15 cellular contexts compared by ENCODE assay signal in genomic region chr7:90250601-90251303, GRCh38. TPM values are rescaled to one million over a fixed set of nuclear protein-coding genes. Genes with fewer than 3 reads are reported as not detected.
DNase-seq lines count a peak whose midpoint lies in the region; ATAC-seq and TF ChIP-seq lines count a peak whose summit lies in the region.
"Had no signal": no experiment of that assay in that cellular context is flagged by ENCODE, and none has a peak within 500 bp of the region (broad histone marks: within the 10 kb centered on the region; RNA-seq: fewer than 3 reads in every experiment).

No MANE protein-coding gene starts in this region.

- no peak for TF ChIP-seq POLR2A in sigmoid colon (IDR thresholded peaks at IDR 0.05)

- H3K4me1 ChIP-seq in GM23248 (ENCODE audit: insufficient read depth) (peaks cover 34% of the 10 kb centered on the region), sigmoid colon (peaks cover 0 to 15% (median 8%) of the 10 kb centered on the region in 4 donors)

- no peak for ATAC-seq in HG02588 (IDR thresholded peaks at IDR 0.05; ENCODE audit: unreplicated experiment)
- ATAC-seq: activated CD4-positive, CD25-positive, alpha-beta regulatory T cell treated with anti-CD3 and anti-CD28 coated beads, Interleukin-2, amount 50 U/mL, for 24 hours had no signal

- no peaks in the 10 kb centered on the region for H4K20me1 ChIP-seq in GM23248 (ENCODE audit: insufficient read depth)

- peak overlapping the region; percentile 72 for H2AFZ ChIP-seq in GM23248

- H3K4me3 ChIP-seq in GM23248 (peak overlapping the region; percentile 54), fibroblast of pulmonary artery (replicated peaks; ENCODE audit: low read depth, low read length) (no peak overlapping the region), sigmoid colon (no peak overlapping the region)

- TF ChIP-seq EP300 in sigmoid colon (IDR thresholded peaks at IDR 0.05) = no peak

- H3K27ac ChIP-seq in GM23248 = peak overlapping the region; percentile 100
- H3K27ac ChIP-seq in VCaP = peak overlapping the region; percentile 35; the same call in 1 of the 2 replicates
- H3K27ac ChIP-seq in sigmoid colon = peak overlapping the region in 3 of 4 donors; percentile 44 to 51 (median 50)

- in situ Hi-C loops in GM23248 (cut with MboI) = no loop called here

- 2% methylated on average over 3 of the region's 3 CpGs for WGBS in GM23248 (ENCODE audit: low coverage in 1 of 2, low lambda C conversion rate in 2 of 2, missing lambda C conversion rate in 2 of 2), 2 experiments
- 43 to 64% methylated on average over 3 of the region's 3 CpGs for WGBS in sigmoid colon, 2 donors

- H3K79me2 ChIP-seq in GM23248 (ENCODE audit: insufficient read depth) = peaks cover 23% of the 10 kb centered on the region

- TF ChIP-seq CTCF in VCaP (conservative IDR thresholded peaks at IDR 0.05) = no peak
- TF ChIP-seq CTCF in fibroblast of pulmonary artery (IDR thresholded peaks at IDR 0.05; ENCODE audit: low read length, missing control alignments) = no peak
- no peak for TF ChIP-seq CTCF in sigmoid colon (IDR thresholded peaks at IDR 0.05)

- H3K36me3 ChIP-seq in GM23248 (ENCODE audit: low read depth) = no peaks in the 10 kb centered on the region
- H3K36me3 ChIP-seq in sigmoid colon = no peaks in the 10 kb centered on the region

- peak overlapping the region; percentile 85 for H3K4me2 ChIP-seq in GM23248 (ENCODE audit: unreplicated experiment)

- H3K27me3 ChIP-seq in GM23248 (replicated peaks; ENCODE audit: insufficient read depth) (no peaks in the 10 kb centered on the region), sigmoid colon (no peaks in the 10 kb centered on the region)

- H3K9me2 ChIP-seq in GM23248 (ENCODE audit: insufficient read depth) = no peaks in the 10 kb centered on the region

- H3K9me3 ChIP-seq in GM23248 (ENCODE audit: low read depth) = no peaks in the 10 kb centered on the region
- no peaks in the 10 kb centered on the region for H3K9me3 ChIP-seq in sigmoid colon

- intact Hi-C loops in sigmoid colon (cut with DNase I) = no loop called here

- H3K9ac ChIP-seq in GM23248 = peak overlapping the region; percentile 89

- peak; percentile 86 for DNase-seq in GM23248
- DNase-seq in fibroblast of pulmonary artery (ENCODE audit: low read depth) = peak; percentile 89
- DNase-seq in sigmoid colon = no peak
- DNase-seq in hypothalamus (lab: John Stamatoyannopoulos, UW) = no peak
- no peak for DNase-seq in GOT3 (lab: John Stamatoyannopoulos, UW)
- DNase-seq in RPMI8226 = no peak
- DNase-seq: CD4-positive, alpha-beta memory T cell; Karpas-422; NCI-H2107; retina; substantia nigra; SW 1271 had no signal

- peaks cover 31% of the 10 kb centered on the region for H3F3A ChIP-seq in GM23248 (ENCODE audit: insufficient read depth)

RNA-seq across cellular contexts. Expression of gene CFAP69, which starts 5.8 kb away (rescaled TPM):
- 6.9 and 13.5 TPM in 2 replicates for total RNA-seq in GM23248 (2014; rRNA removed; shearing (Covaris generic))
- 2.8 and 3.1 TPM in 2 replicates for polyA plus RNA-seq in GM23248 (2016; fragmentation: Nextera tagmentation; extraction: Ambion mirVana)
- 10 to 100 TPM in 1 of 4 donors, 1 to 10 TPM in 3; 4.9 to 23.5 (median 7.0) TPM for total RNA-seq in sigmoid colon
- polyA plus RNA-seq in sigmoid colon = 1 to 10 TPM; 1.0 to 2.1 (median 1.2) TPM
- polyA plus RNA-seq: CD4-positive, alpha-beta memory T cell had no signal

RNA-seq across cellular contexts. Expression of gene STEAP2, which starts 39.2 kb away (rescaled TPM):
- 28.3 and 30.6 TPM in 2 replicates for total RNA-seq in GM23248 (2014; rRNA removed; shearing (Covaris generic))
- polyA plus RNA-seq in GM23248 (2016; fragmentation: Nextera tagmentation; extraction: Ambion mirVana) (19.2 and 20.2 TPM in 2 replicates), sigmoid colon (1 to 10 TPM; 1.4 to 7.4 (median 2.4) TPM)
- 10 to 100 TPM; 22.5 to 32.1 (median 27.6) TPM for total RNA-seq in sigmoid colon
- polyA plus RNA-seq: CD4-positive, alpha-beta memory T cell had no signal

Comparison
In these comparisons a context has a peak if more than half of its experiments do, and no peak if none do; other contexts are left out.
1. DNase-seq: peak in GM23248 (single experiment) and fibroblast of pulmonary artery (single experiment); none in sigmoid colon (single experiment), hypothalamus (0 of 51), GOT3 (single experiment) and RPMI8226 (single experiment).
2. H3K27ac ChIP-seq: peak in every context shown above with its lines; median percentile 100 in GM23248; 50 in sigmoid colon; 35 in VCaP.